16 cellular contexts compared by ENCODE assay signal in the genomic region with DNA sequence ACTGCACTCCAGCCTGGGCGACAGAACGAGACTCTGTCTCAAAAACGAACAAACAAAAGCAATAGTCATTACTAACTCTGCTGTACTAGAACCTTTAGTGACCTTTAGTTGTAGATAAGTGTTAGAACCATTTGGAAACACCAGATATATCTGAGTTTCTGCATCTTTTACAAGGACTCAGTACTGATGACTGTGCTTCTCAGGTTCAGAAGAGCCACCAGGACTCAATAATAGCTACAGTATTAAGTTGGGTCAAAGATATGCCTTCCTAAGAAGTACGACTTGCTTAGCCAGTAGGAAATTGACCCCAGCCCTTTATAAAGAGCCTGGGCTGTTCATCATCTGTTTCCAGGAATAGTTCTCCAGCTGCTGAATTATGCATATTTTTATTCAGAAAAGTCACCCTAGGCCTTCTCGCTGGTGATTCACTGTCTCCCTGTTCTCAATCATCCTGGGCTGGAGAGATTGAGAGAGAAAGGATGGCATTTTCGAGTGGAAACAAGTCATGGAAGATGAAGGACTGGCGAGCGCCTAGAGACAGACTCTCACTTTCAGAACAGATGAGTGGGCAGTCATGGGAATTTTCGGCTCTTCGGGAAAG.
A peak's percentile ranks its signal among the peaks of the same experiment; 100 is the strongest.
DNase-seq lines count a peak whose midpoint lies in the region; ATAC-seq and TF ChIP-seq lines count a peak whose summit lies in the region.
"Had no signal": no experiment of that assay in that cellular context is flagged by ENCODE, and none has a peak within 500 bp of the region (broad histone marks: within the 10 kb centered on the region; RNA-seq: fewer than 3 reads in every experiment).

No MANE protein-coding gene starts in this region.

- no peak for TF ChIP-seq RAD21 in SK-N-SH (IDR thresholded peaks at IDR 0.05; ENCODE audit: low read length)

- H3K9ac ChIP-seq in SK-N-SH: no peak overlapping the region

- H3K36me3 ChIP-seq in ACC112 (ENCODE audit: insufficient read depth, low read length) (no peaks in the 10 kb centered on the region), SK-N-SH (replicated peaks in 1 of 2; ENCODE audit: control insufficient read depth in 1 of 2, insufficient read depth in 2 of 2, low read length in 1 of 2) (no peaks in the 10 kb centered on the region), left lung (no peaks in the 10 kb centered on the region)

- H2AFZ ChIP-seq in ACC112 (ENCODE audit: low read length, unreplicated experiment): peak overlapping the region; percentile 11
- H2AFZ ChIP-seq in SK-N-SH (ENCODE audit: low read depth): peak overlapping the region; percentile 37; the same call in 1 of the 2 replicates

- H3K4me3 Mint-ChIP-seq in chondrocyte (ENCODE audit: unreplicated experiment): no peak overlapping the region
- H3K4me3 Mint-ChIP-seq in nephron: no peak overlapping the region
- no peak overlapping the region for H3K4me3 Mint-ChIP-seq in T-helper 2 cell treated with Interferon-gamma antibody and Interleukin-4, amounts not matched to agents 5 μg/mL and 100 μg/mL, for 36 hours

- peak overlapping the region; percentile 72 for H3K27ac Mint-ChIP-seq in chondrocyte (ENCODE audit: unreplicated experiment)
- peak overlapping the region in 2 of 3 experiments; percentile 23 to 42 for H3K27ac Mint-ChIP-seq in nephron
- H3K27ac Mint-ChIP-seq in T-helper 2 cell treated with Interferon-gamma antibody and Interleukin-4, amounts not matched to agents 5 μg/mL and 100 μg/mL, for 36 hours: no peak overlapping the region

- H3K4me3 ChIP-seq in ACC112 (ENCODE audit: low read depth, low read length): no peak overlapping the region
- H3K4me3 ChIP-seq in SK-N-SH (ENCODE audit: low read depth in 2 of 2, low read length in 1 of 2): no peak overlapping the region
- H3K4me3 ChIP-seq in left lung: no peak overlapping the region
- H3K4me3 ChIP-seq: A549 had no signal

- TF ChIP-seq EP300 in SK-N-SH (IDR thresholded peaks at IDR 0.05; ENCODE audit: borderline replicate concordance in 1 of 2, low read depth in 1 of 2, low read length in 1 of 2): peak; percentile 28 to 53; a peak in 1 of 4 replicates

- H3K9me3 Mint-ChIP-seq in chondrocyte (ENCODE audit: low read depth) (no peaks in the 10 kb centered on the region), nephron (no peaks in the 10 kb centered on the region)
- H3K9me3 Mint-ChIP-seq in T-helper 2 cell treated with Interferon-gamma antibody and Interleukin-4, amounts not matched to agents 5 μg/mL and 100 μg/mL, for 36 hours: no peaks in the 10 kb centered on the region

- no peaks in the 10 kb centered on the region for H3K27me3 Mint-ChIP-seq in chondrocyte (ENCODE audit: low read depth)
- no peaks in the 10 kb centered on the region for H3K27me3 Mint-ChIP-seq in nephron (ENCODE audit: low read depth)
- H3K27me3 Mint-ChIP-seq in T-helper 2 cell treated with Interferon-gamma antibody and Interleukin-4, amounts not matched to agents 5 μg/mL and 100 μg/mL, for 36 hours (ENCODE audit: low read depth): no peaks in the 10 kb centered on the region

- 0 out of 2 replicates have a peak overlapping the region, but pooled peaks have one; percentile 6 for H3K4me2 ChIP-seq in SK-N-SH

- no peaks in the 10 kb centered on the region for H3K79me2 ChIP-seq in ACC112 (ENCODE audit: control insufficient read depth, insufficient read depth, low read length, unreplicated experiment)
- no peaks in the 10 kb centered on the region for H3K79me2 ChIP-seq in SK-N-SH (ENCODE audit: insufficient read depth)

- peaks cover 19% of the 10 kb centered on the region for H3K4me1 Mint-ChIP-seq in chondrocyte (ENCODE audit: low read depth)
- peaks cover 19% of the 10 kb centered on the region for H3K4me1 Mint-ChIP-seq in nephron
- peaks cover 5% of the 10 kb centered on the region for H3K4me1 Mint-ChIP-seq in T-helper 2 cell treated with Interferon-gamma antibody and Interleukin-4, amounts not matched to agents 5 μg/mL and 100 μg/mL, for 36 hours (ENCODE audit: low read depth)

- H3K27me3 ChIP-seq in ACC112 (ENCODE audit: insufficient read depth, low read length) (no peaks in the 10 kb centered on the region), SK-N-SH (ENCODE audit: insufficient read depth) (no peaks in the 10 kb centered on the region), left lung (no peaks in the 10 kb centered on the region)

- no peaks in the 10 kb centered on the region for H4K20me1 ChIP-seq in SK-N-SH (ENCODE audit: insufficient read depth)

- H3K9me3 ChIP-seq in SK-N-SH: no peaks in the 10 kb centered on the region
- H3K9me3 ChIP-seq in left lung: no peaks in the 10 kb centered on the region
- H3K9me3 ChIP-seq: A549 had no signal

- H3K4me1 ChIP-seq in ACC112 (ENCODE audit: control insufficient read depth, insufficient read depth, low read length, unreplicated experiment) (no peaks in the 10 kb centered on the region), SK-N-SH (ENCODE audit: control insufficient read depth in 1 of 2, insufficient read depth in 2 of 2, low read depth in 1 of 2, low read length in 1 of 2) (no peaks in the 10 kb centered on the region), left lung (no peaks in the 10 kb centered on the region)

- ATAC-seq in left lung: no peak
- ATAC-seq: A549 had no signal

- DNase-seq in SK-N-SH (no peak), chondrocyte (ENCODE audit: low spot score) (no peak), cortex of kidney (lab: John Stamatoyannopoulos, UW) (no peak), left lung (no peak), GM10248 (ENCODE audit: extremely low spot score) (no peak)
- DNase-seq in T-helper 2 cell treated with Interferon-gamma antibody and Interleukin-4, amounts not matched to agents 5 μg/mL and 100 μg/mL, for 36 hours (ENCODE audit: low spot score): no peak
- DNase-seq: C1 segment of cervical spinal cord, H7, Karpas-422, MM.1S, NCI-H1092 treated with DMSO at 0.1 percent for 48 hours, NCI-H2081 treated with DMSO at 0.1 percent for 48 hours, NCI-H524 had no signal

- CTCF ChIA-PET in SK-N-SH (lab: Yijun Ruan, JAX): interaction anchor here (0.8 to 1.1 kb wide), 3 partner anchors 8 to 29 kb away, joined by 3 read pairs; no protein-coding TSS in a partner anchor
- CTCF ChIA-PET in GM10248 (lab: Yijun Ruan, JAX): no interaction called here

- POLR2A ChIA-PET in SK-N-SH (lab: Yijun Ruan, JAX): no interaction called here
- POLR2A ChIA-PET in GM10248 (lab: Yijun Ruan, JAX): no interaction called here

- intact Hi-C loops in left lung (cut with DNase I): no loop called here

- no peaks in the 10 kb centered on the region for H3K9me2 ChIP-seq in SK-N-SH

- H3K27ac ChIP-seq in ACC112 (ENCODE audit: low read depth, low read length): no peak overlapping the region
- H3K27ac ChIP-seq in SK-N-SH (ENCODE audit: low read depth in 2 of 2, low read length in 1 of 2): peak overlapping the region; percentile 64 to 69; a peak in 3 of 4 replicates
- H3K27ac ChIP-seq in left lung: no peak overlapping the region
- H3K27ac ChIP-seq: A549 had no signal

- H3F3A ChIP-seq in SK-N-SH (replicated peaks; ENCODE audit: insufficient read depth): no peaks in the 10 kb centered on the region

- H3K36me3 Mint-ChIP-seq in chondrocyte (ENCODE audit: low read depth) (no peaks in the 10 kb centered on the region), nephron (ENCODE audit: low read depth) (no peaks in the 10 kb centered on the region)
- no peaks in the 10 kb centered on the region for H3K36me3 Mint-ChIP-seq in T-helper 2 cell treated with Interferon-gamma antibody and Interleukin-4, amounts not matched to agents 5 μg/mL and 100 μg/mL, for 36 hours (ENCODE audit: low read depth)

- TF ChIP-seq CTCF in SK-N-SH (IDR thresholded peaks at IDR 0.05) (no peak), chondrocyte (IDR thresholded peaks at IDR 0.05) (no peak), nephron (IDR thresholded peaks at IDR 0.05; ENCODE audit: unreplicated experiment in 3 of 3) (no peak), left lung (IDR thresholded peaks at IDR 0.05) (no peak), GM10248 (IDR thresholded peaks at IDR 0.05; ENCODE audit: control extremely low read depth, extremely low read depth, low read depth, missing control alignments) (no peak)

- 58% methylated on average over 10 of the region's 10 CpGs for WGBS in SK-N-SH (ENCODE audit: low lambda C conversion rate)

TF ChIP-seq in SK-N-SH, 30 proteins besides CTCF, POLR2A, EP300 and RAD21 (continues in another document):
- TF ChIP-seq TCF12 (IDR thresholded peaks at IDR 0.05): peak; percentile 98
- TF ChIP-seq ELF1 (IDR thresholded peaks at IDR 0.05): no peak
- TF ChIP-seq, protein P1, sequence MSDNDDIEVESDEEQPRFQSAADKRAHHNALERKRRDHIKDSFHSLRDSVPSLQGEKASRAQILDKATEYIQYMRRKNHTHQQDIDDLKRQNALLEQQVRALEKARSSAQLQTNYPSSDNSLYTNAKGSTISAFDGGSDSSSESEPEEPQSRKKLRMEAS (IDR thresholded peaks at IDR 0.05; ENCODE audit: low read depth): no peak
- no peak for TF ChIP-seq SMC3 (IDR thresholded peaks at IDR 0.05; ENCODE audit: low read depth, low read length)
- 0 out of 2 replicates have a peak, but pooled peaks have one; percentile 24 for TF ChIP-seq YY1 (IDR thresholded peaks at IDR 0.05; ENCODE audit: low read depth)
- TF ChIP-seq FOXM1 (IDR thresholded peaks at IDR 0.05; ENCODE audit: low read depth): 0 out of 2 replicates have a peak, but pooled peaks have one; percentile 28
- peak; percentile 70; the same call in 1 of the 2 replicates for TF ChIP-seq POLR2AphosphoS5 (IDR thresholded peaks at IDR 0.05; ENCODE audit: low read depth, low read length)
- no peak for TF ChIP-seq CHD2 (IDR thresholded peaks at IDR 0.05; ENCODE audit: low read length, partially characterized antibody)
- TF ChIP-seq FOSL2 (IDR thresholded peaks at IDR 0.05; ENCODE audit: borderline replicate concordance, low read depth): peak; percentile 64; the same call in 1 of the 2 replicates
- no peak for TF ChIP-seq GABPA (IDR thresholded peaks at IDR 0.05; ENCODE audit: low read depth)
- no peak for TF ChIP-seq NRF1 (IDR thresholded peaks at IDR 0.05; ENCODE audit: low read depth, low read length)
- TF ChIP-seq, protein P2, sequence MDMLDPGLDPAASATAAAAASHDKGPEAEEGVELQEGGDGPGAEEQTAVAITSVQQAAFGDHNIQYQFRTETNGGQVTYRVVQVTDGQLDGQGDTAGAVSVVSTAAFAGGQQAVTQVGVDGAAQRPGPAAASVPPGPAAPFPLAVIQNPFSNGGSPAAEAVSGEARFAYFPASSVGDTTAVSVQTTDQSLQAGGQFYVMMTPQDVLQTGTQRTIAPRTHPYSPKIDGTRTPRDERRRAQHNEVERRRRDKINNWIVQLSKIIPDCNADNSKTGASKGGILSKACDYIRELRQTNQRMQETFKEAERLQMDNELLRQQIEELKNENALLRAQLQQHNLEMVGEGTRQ (IDR thresholded peaks at IDR 0.05; ENCODE audit: borderline replicate concordance, low read depth, low read length): no peak
- peak; percentile 60; the same call in 1 of the 2 replicates for TF ChIP-seq MEF2A (IDR thresholded peaks at IDR 0.05; ENCODE audit: borderline replicate concordance, low read depth)
- no peak for TF ChIP-seq GATA2 (CRISPR knock-in tag; IDR thresholded peaks at IDR 0.05)
- TF ChIP-seq RXRA (IDR thresholded peaks at IDR 0.05; ENCODE audit: borderline replicate concordance, low read depth): no peak

Comparison
In these comparisons a context has a peak if more than half of its experiments do, and no peak if none do; other contexts are left out.
1. H3K27ac ChIP-seq: peak in SK-N-SH (2 of 2); none in ACC112 (single experiment) and left lung (0 of 2).